17 cellular contexts compared by ENCODE assay signal in genomic region chr5:67013719-67014118, GRCh38.
"Had no signal": no experiment of that assay in that cellular context is flagged by ENCODE, and none has a peak within 500 bp of the region (broad histone marks: within the 10 kb centered on the region; RNA-seq: fewer than 3 reads in every experiment).

No MANE protein-coding gene starts in this region.

- ATAC-seq: left lung; stimulated activated effector memory CD8-positive, alpha-beta T cell treated with anti-CD3 and anti-CD28 coated beads, Interleukin-12 subunit alpha, Interleukin-12 subunit beta, amount 100 ng/mL, for 72 hours; upper lobe of right lung had no signal

- H3K4me3 Mint-ChIP-seq: activated CD4-positive, alpha-beta memory T cell treated with anti-CD3 and anti-CD28 coated beads for 36 hours; activated naive CD8-positive, alpha-beta T cell treated with anti-CD3 and anti-CD28 coated beads for 36 hours; nephron; stimulated activated effector memory CD8-positive, alpha-beta T cell treated with anti-CD3 and anti-CD28 coated beads, Interleukin-12 subunit alpha, Interleukin-12 subunit beta, amount 100 ng/mL, for 72 hours had no signal

- H3K27me3 ChIP-seq: cardiac muscle cell, colonic mucosa, left lung, SJSA1, upper lobe of right lung had no signal

- H3K9me3 Mint-ChIP-seq: activated CD4-positive, alpha-beta memory T cell treated with anti-CD3 and anti-CD28 coated beads for 36 hours; activated naive CD8-positive, alpha-beta T cell treated with anti-CD3 and anti-CD28 coated beads for 36 hours; nephron; stimulated activated effector memory CD8-positive, alpha-beta T cell treated with anti-CD3 and anti-CD28 coated beads, Interleukin-12 subunit alpha, Interleukin-12 subunit beta, amount 100 ng/mL, for 72 hours had no signal

- DNase-seq: activated CD4-positive, alpha-beta memory T cell treated with anti-CD3 and anti-CD28 coated beads for 36 hours; activated gamma-delta T cell treated with Interleukin-2 at 50 U/mL for 16 hours; activated naive CD8-positive, alpha-beta T cell treated with anti-CD3 and anti-CD28 coated beads for 36 hours; activated T-cell treated with anti-CD3 and anti-CD28 coated beads, Interleukin-2, amount 50 U/mL, for 48 hours; anterior cingulate cortex; colonic mucosa; effector CD8-positive, alpha-beta T cell; left lung; mesendoderm; substantia nigra; T1000; upper lobe of right lung had no signal

- H3K9me3 ChIP-seq: colonic mucosa, left lung, SJSA1, upper lobe of right lung had no signal

- H3K36me3 ChIP-seq: cardiac muscle cell, colonic mucosa, left lung, SJSA1, upper lobe of right lung had no signal

- H3K27ac ChIP-seq: colonic mucosa, SJSA1 had no signal

- H3K4me3 ChIP-seq: cardiac muscle cell, colonic mucosa, left lung, SJSA1, skin epidermis, upper lobe of right lung had no signal

- H3K27ac Mint-ChIP-seq: activated CD4-positive, alpha-beta memory T cell treated with anti-CD3 and anti-CD28 coated beads for 36 hours; stimulated activated effector memory CD8-positive, alpha-beta T cell treated with anti-CD3 and anti-CD28 coated beads, Interleukin-12 subunit alpha, Interleukin-12 subunit beta, amount 100 ng/mL, for 72 hours had no signal

- H3K4me1 ChIP-seq: colonic mucosa had no signal

- H3K27me3 Mint-ChIP-seq: activated CD4-positive, alpha-beta memory T cell treated with anti-CD3 and anti-CD28 coated beads for 36 hours; activated naive CD8-positive, alpha-beta T cell treated with anti-CD3 and anti-CD28 coated beads for 36 hours had no signal
